1 cellular context compared by ENCODE assay signal in genomic region chr6:169701953-169702639, GRCh38.
TF ChIP-seq lines count a peak whose summit lies in the region.

C6orf120 (plus strand) TSS chr6:169702126; CDS start chr6:169702460, 334 bp downstream.
WDR27 (minus strand) TSS chr6:169702029; CDS start chr6:169689005, 13,024 bp downstream.

TF ChIP-seq in GM12878, 131 proteins besides CTCF, POLR2A, EP300 and RAD21 (continued from another document and continues in another):
- TF ChIP-seq EED (IDR thresholded peaks at IDR 0.05; ENCODE audit: low read depth): 0 out of 2 replicates have a peak, but pooled peaks have one; percentile 17
- peak; percentile 94 for TF ChIP-seq ZBTB40 (IDR thresholded peaks at IDR 0.05; ENCODE audit: borderline replicate concordance)
- TF ChIP-seq BHLHE40 (IDR thresholded peaks at IDR 0.05; ENCODE audit: borderline replicate concordance in 1 of 2, low read depth in 2 of 2, low read length in 1 of 2): peak; percentile 7 to 65; a peak in 1 of 4 replicates
- no peak for TF ChIP-seq SREBF2 (IDR thresholded peaks at IDR 0.05; ENCODE audit: low read length)
- peak; percentile 54 for TF ChIP-seq E2F8 (IDR thresholded peaks at IDR 0.05; ENCODE audit: low read depth, partially characterized antibody)
- peak; percentile 69 for TF ChIP-seq HCFC1 (IDR thresholded peaks at IDR 0.05; ENCODE audit: low read length)
- no peak for TF ChIP-seq MTA3 (IDR thresholded peaks at IDR 0.05; ENCODE audit: borderline replicate concordance, low read length)
- TF ChIP-seq SIX5 (IDR thresholded peaks at IDR 0.05; ENCODE audit: low read depth, low read length, severe bottlenecking): peak; percentile 44
- no peak for TF ChIP-seq TCF7 (IDR thresholded peaks at IDR 0.05; ENCODE audit: borderline replicate concordance)
- no peak for TF ChIP-seq ZZZ3 (IDR thresholded peaks at IDR 0.05; ENCODE audit: control insufficient read depth, insufficient read length, low read depth)
- no peak for TF ChIP-seq MTA2 (IDR thresholded peaks at IDR 0.05; ENCODE audit: low read depth)
- peak; percentile 92 for TF ChIP-seq PML (IDR thresholded peaks at IDR 0.05; ENCODE audit: low read length)
- no peak for TF ChIP-seq NFXL1 (IDR thresholded peaks at IDR 0.05; ENCODE audit: borderline replicate concordance)
- no peak for TF ChIP-seq SKIL (IDR thresholded peaks at IDR 0.05; ENCODE audit: low read depth, poor library complexity, severe bottlenecking)
- peak; percentile 91 for TF ChIP-seq BMI1 (IDR thresholded peaks at IDR 0.05; ENCODE audit: borderline replicate concordance)
- TF ChIP-seq, protein P1, sequence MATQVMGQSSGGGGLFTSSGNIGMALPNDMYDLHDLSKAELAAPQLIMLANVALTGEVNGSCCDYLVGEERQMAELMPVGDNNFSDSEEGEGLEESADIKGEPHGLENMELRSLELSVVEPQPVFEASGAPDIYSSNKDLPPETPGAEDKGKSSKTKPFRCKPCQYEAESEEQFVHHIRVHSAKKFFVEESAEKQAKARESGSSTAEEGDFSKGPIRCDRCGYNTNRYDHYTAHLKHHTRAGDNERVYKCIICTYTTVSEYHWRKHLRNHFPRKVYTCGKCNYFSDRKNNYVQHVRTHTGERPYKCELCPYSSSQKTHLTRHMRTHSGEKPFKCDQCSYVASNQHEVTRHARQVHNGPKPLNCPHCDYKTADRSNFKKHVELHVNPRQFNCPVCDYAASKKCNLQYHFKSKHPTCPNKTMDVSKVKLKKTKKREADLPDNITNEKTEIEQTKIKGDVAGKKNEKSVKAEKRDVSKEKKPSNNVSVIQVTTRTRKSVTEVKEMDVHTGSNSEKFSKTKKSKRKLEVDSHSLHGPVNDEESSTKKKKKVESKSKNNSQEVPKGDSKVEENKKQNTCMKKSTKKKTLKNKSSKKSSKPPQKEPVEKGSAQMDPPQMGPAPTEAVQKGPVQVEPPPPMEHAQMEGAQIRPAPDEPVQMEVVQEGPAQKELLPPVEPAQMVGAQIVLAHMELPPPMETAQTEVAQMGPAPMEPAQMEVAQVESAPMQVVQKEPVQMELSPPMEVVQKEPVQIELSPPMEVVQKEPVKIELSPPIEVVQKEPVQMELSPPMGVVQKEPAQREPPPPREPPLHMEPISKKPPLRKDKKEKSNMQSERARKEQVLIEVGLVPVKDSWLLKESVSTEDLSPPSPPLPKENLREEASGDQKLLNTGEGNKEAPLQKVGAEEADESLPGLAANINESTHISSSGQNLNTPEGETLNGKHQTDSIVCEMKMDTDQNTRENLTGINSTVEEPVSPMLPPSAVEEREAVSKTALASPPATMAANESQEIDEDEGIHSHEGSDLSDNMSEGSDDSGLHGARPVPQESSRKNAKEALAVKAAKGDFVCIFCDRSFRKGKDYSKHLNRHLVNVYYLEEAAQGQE (IDR thresholded peaks at IDR 0.05; ENCODE audit: low read depth, low read length): no peak
- TF ChIP-seq ZSCAN29 (IDR thresholded peaks at IDR 0.05): no peak
- TF ChIP-seq RB1 (IDR thresholded peaks at IDR 0.05; ENCODE audit: borderline replicate concordance): no peak
- no peak for TF ChIP-seq CHD1 (IDR thresholded peaks at IDR 0.05; ENCODE audit: low read depth, low read length)
- peak; percentile 96 for TF ChIP-seq E4F1 (IDR thresholded peaks at IDR 0.05; ENCODE audit: borderline replicate concordance, partially characterized antibody)
- TF ChIP-seq POLR2AphosphoS5 (IDR thresholded peaks at IDR 0.05; ENCODE audit: low read length): peak; percentile 92
- peak; percentile 54; the same call in 1 of the 2 replicates for TF ChIP-seq NBN (IDR thresholded peaks at IDR 0.05)
- no peak for TF ChIP-seq RAD51 (IDR thresholded peaks at IDR 0.05)
- no peak for TF ChIP-seq IKZF2 (IDR thresholded peaks at IDR 0.05)
- TF ChIP-seq GATAD2B (conservative IDR thresholded peaks at IDR 0.05; ENCODE audit: low read depth): peak; percentile 69; the same call in 1 of the 2 replicates
- no peak for TF ChIP-seq SREBF1 (IDR thresholded peaks at IDR 0.05; ENCODE audit: low read length)
- TF ChIP-seq TBL1XR1 (IDR thresholded peaks at IDR 0.05; ENCODE audit: low read depth, low read length): peak; percentile 11; the same call in 1 of the 2 replicates
- peak; percentile 92 for TF ChIP-seq CREB1 (IDR thresholded peaks at IDR 0.05; ENCODE audit: low read depth)
- TF ChIP-seq STAT1 (conservative IDR thresholded peaks at IDR 0.05): no peak
- TF ChIP-seq, protein P2, sequence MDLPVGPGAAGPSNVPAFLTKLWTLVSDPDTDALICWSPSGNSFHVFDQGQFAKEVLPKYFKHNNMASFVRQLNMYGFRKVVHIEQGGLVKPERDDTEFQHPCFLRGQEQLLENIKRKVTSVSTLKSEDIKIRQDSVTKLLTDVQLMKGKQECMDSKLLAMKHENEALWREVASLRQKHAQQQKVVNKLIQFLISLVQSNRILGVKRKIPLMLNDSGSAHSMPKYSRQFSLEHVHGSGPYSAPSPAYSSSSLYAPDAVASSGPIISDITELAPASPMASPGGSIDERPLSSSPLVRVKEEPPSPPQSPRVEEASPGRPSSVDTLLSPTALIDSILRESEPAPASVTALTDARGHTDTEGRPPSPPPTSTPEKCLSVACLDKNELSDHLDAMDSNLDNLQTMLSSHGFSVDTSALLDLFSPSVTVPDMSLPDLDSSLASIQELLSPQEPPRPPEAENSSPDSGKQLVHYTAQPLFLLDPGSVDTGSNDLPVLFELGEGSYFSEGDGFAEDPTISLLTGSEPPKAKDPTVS (IDR thresholded peaks at IDR 0.05; ENCODE audit: low read depth, low read length): no peak
- TF ChIP-seq ZNF217 (IDR thresholded peaks at IDR 0.05): no peak
- TF ChIP-seq ZNF24 (IDR thresholded peaks at IDR 0.05): no peak
- no peak for TF ChIP-seq NR2C1 (IDR thresholded peaks at IDR 0.05)
- TF ChIP-seq EZH2 (IDR thresholded peaks at IDR 0.05; ENCODE audit: borderline replicate concordance, control insufficient read depth, low read depth, low read length): no peak
- TF ChIP-seq BRCA1 (IDR thresholded peaks at IDR 0.05; ENCODE audit: low read depth, low read length): peak; percentile 93
- no peak for TF ChIP-seq SMC3 (IDR thresholded peaks at IDR 0.05; ENCODE audit: borderline replicate concordance, low read length)
- TF ChIP-seq ZNF384 (IDR thresholded peaks at IDR 0.05; ENCODE audit: borderline replicate concordance, low read depth, low read length): no peak
- TF ChIP-seq, protein P3, sequence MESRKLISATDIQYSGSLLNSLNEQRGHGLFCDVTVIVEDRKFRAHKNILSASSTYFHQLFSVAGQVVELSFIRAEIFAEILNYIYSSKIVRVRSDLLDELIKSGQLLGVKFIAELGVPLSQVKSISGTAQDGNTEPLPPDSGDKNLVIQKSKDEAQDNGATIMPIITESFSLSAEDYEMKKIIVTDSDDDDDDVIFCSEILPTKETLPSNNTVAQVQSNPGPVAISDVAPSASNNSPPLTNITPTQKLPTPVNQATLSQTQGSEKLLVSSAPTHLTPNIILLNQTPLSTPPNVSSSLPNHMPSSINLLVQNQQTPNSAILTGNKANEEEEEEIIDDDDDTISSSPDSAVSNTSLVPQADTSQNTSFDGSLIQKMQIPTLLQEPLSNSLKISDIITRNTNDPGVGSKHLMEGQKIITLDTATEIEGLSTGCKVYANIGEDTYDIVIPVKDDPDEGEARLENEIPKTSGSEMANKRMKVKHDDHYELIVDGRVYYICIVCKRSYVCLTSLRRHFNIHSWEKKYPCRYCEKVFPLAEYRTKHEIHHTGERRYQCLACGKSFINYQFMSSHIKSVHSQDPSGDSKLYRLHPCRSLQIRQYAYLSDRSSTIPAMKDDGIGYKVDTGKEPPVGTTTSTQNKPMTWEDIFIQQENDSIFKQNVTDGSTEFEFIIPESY (IDR thresholded peaks at IDR 0.05): no peak
- peak; percentile 70 for TF ChIP-seq NR2F1 (conservative IDR thresholded peaks at IDR 0.05)
- TF ChIP-seq KAT2A (conservative IDR thresholded peaks at IDR 0.05; ENCODE audit: control insufficient read depth, low read depth, low read length): no peak
- TF ChIP-seq IRF3 (IDR thresholded peaks at IDR 0.05): no peak
- TF ChIP-seq BACH1 (IDR thresholded peaks at IDR 0.05; ENCODE audit: borderline replicate concordance): peak; percentile 87
- no peak; the same call in 1 of the 2 replicates for TF ChIP-seq FOXK2 (IDR thresholded peaks at IDR 0.05)
- TF ChIP-seq SMAD5 (IDR thresholded peaks at IDR 0.05; ENCODE audit: low read depth): peak; percentile 78
